ENCODE assay signal across 8 cellular contexts in genomic region chr1:113928129-113928949, GRCh38. TPM values are rescaled to one million over a fixed set of nuclear protein-coding genes. Genes with fewer than 3 reads are reported as not detected.
A peak's percentile ranks its signal among the peaks of the same experiment; 100 is the strongest.
DNase-seq lines count a peak whose midpoint lies in the region; ATAC-seq and TF ChIP-seq lines count a peak whose summit lies in the region.

No MANE protein-coding gene starts in this region.

- ATAC-seq in GM19351 (IDR thresholded peaks at IDR 0.05; ENCODE audit: unreplicated experiment): peak; percentile 30
- ATAC-seq in HG03039 (IDR thresholded peaks at IDR 0.05; ENCODE audit: unreplicated experiment): no peak
- ATAC-seq in GM18519 (IDR thresholded peaks at IDR 0.05; ENCODE audit: low FRiP score, unreplicated experiment): no peak

- no peak for TF ChIP-seq CTCF in AG04449 (IDR thresholded peaks at IDR 0.05; ENCODE audit: insufficient read depth, low read length, missing control alignments)
- TF ChIP-seq CTCF in mesothelial cell of epicardium (IDR thresholded peaks at IDR 0.05; ENCODE audit: unreplicated experiment): no peak

- H3K4me3 ChIP-seq in AG04449 (ENCODE audit: low read depth, low read length): peak overlapping the region; percentile 89

- H3K9me3 Mint-ChIP-seq in mesothelial cell of epicardium: no peaks in the 10 kb centered on the region

- H3K27ac ChIP-seq in cingulate gyrus (ENCODE audit: low read depth, low read length): peak overlapping the region; percentile 93

- CTCF ChIA-PET in AG04449 (lab: Yijun Ruan, JAX): interaction anchor here (0.6 to 4.6 kb wide), 8 partner anchors 11 to 355 kb away, joined by 3 to 47 read pairs (median 5); partner anchors contain the start of gene AP4B1

- H3K4me3 Mint-ChIP-seq in mesothelial cell of epicardium: peak overlapping the region; percentile 97

- POLR2A ChIA-PET in AG04449 (lab: Yijun Ruan, JAX): interaction anchor here (1.6 to 3.9 kb wide), 3 partner anchors 15 to 50 kb away, joined by 4 to 46 read pairs (median 6); partner anchors contain the start of genes AP4B1, DCLRE1B and OLFML3

- DNase-seq in AG04449 (ENCODE audit: low read depth, low spot score) (no peak), NCI-H526 treated with DMSO at 0.1 percent for 48 hours (lab: John Stamatoyannopoulos, UW) (peak; percentile 47), mesothelial cell of epicardium (ENCODE audit: low spot score in 2 of 2, unreplicated experiment in 2 of 2) (no peak), NCI-H1694 (lab: John Stamatoyannopoulos, UW) (no peak)

- H3K27me3 Mint-ChIP-seq in mesothelial cell of epicardium (ENCODE audit: low read depth): peaks cover 14% of the 10 kb centered on the region

- H3K4me1 Mint-ChIP-seq in mesothelial cell of epicardium: peaks cover 38% of the 10 kb centered on the region

- no peaks in the 10 kb centered on the region for H3K36me3 Mint-ChIP-seq in mesothelial cell of epicardium

- H3K27ac Mint-ChIP-seq in mesothelial cell of epicardium: peak overlapping the region; percentile 99

RNA-seq across cellular contexts. Expression of gene HIPK1, which starts 0.8 kb away (rescaled TPM):
- total RNA-seq in mesothelial cell of epicardium: 43.6 to 44.5 TPM (median 43.9 TPM) in 3 replicates

RNA-seq across cellular contexts. Expression of gene DCLRE1B, which starts 23.2 kb away (rescaled TPM):
- 8.1 to 10.0 TPM (median 9.5 TPM) in 3 replicates for total RNA-seq in mesothelial cell of epicardium

RNA-seq across cellular contexts. Expression of gene AP4B1, which starts 23.7 kb away (rescaled TPM):
- total RNA-seq in mesothelial cell of epicardium: 26.8 to 31.6 TPM (median 31.6 TPM) in 3 replicates

RNA-seq across cellular contexts. Expression of gene BCL2L15, which starts 41.0 kb away (rescaled TPM):
- total RNA-seq in mesothelial cell of epicardium: 0.27 to 1.1 TPM (median 0.55 TPM) in 3 replicates

RNA-seq across cellular contexts. Expression of gene OLFML3, which starts 50.9 kb away (rescaled TPM):
- total RNA-seq in mesothelial cell of epicardium: 115 to 119 TPM (median 118 TPM) in 3 replicates
